Comparison of ENCODE assay signal across 1 cellular context in genomic region chr5:43016217-43016779, GRCh38.
TF ChIP-seq lines count a peak whose summit lies in the region.

No MANE protein-coding gene starts in this region.

TF ChIP-seq in HepG2, 621 proteins besides CTCF, POLR2A, EP300 and RAD21 (continued from another document):
- TF ChIP-seq UBTF (CRISPR knock-in tag; IDR thresholded peaks at IDR 0.05): no peak
- no peak for TF ChIP-seq PITX1 (CRISPR knock-in tag; IDR thresholded peaks at IDR 0.05)
- TF ChIP-seq DPF2 (CRISPR knock-in tag; IDR thresholded peaks at IDR 0.05; ENCODE audit: borderline replicate concordance, low read depth): no peak
- TF ChIP-seq NR2F6 (IDR thresholded peaks at IDR 0.05): no peak
- TF ChIP-seq NR2F6 (CRISPR knock-in tag; IDR thresholded peaks at IDR 0.05): no peak
- no peak for TF ChIP-seq ZNF513 (CRISPR knock-in tag; conservative IDR thresholded peaks at IDR 0.05)
- TF ChIP-seq RBFOX2 (IDR thresholded peaks at IDR 0.05; ENCODE audit: low read depth, low read length): no peak
- no peak for TF ChIP-seq DMTF1 (CRISPR knock-in tag; IDR thresholded peaks at IDR 0.05)
